Comparison of ENCODE assay signal across 24 cellular contexts in genomic region chr11:64110465-64111375, GRCh38. TPM values are rescaled to one million over a fixed set of nuclear protein-coding genes. Genes with fewer than 3 reads are reported as not detected.
DNase-seq lines count a peak whose midpoint lies in the region; ATAC-seq, FAIRE-seq and TF ChIP-seq lines count a peak whose summit lies in the region.
"Had no signal": no experiment of that assay in that cellular context is flagged by ENCODE, and none has a peak within 500 bp of the region (broad histone marks: within the 10 kb centered on the region; RNA-seq: fewer than 3 reads in every experiment).

No MANE protein-coding gene starts in this region.

- in situ Hi-C loops in IMR-90 (cut with MboI; ENCODE audit: low sequenced_read_pairs), result no loop called here

- H2BK5ac ChIP-seq in IMR-90 (ENCODE audit: low read depth, low read length, poor library complexity, severe bottlenecking) (no peak overlapping the region), neuronal stem cell (ENCODE audit: low read length) (no peak overlapping the region)

- H2BK15ac ChIP-seq in IMR-90 (ENCODE audit: low read depth, low read length) (no peak overlapping the region), neuronal stem cell (ENCODE audit: low read length) (no peak overlapping the region)

- H3K27ac Mint-ChIP-seq in GM23338, result no peak overlapping the region
- H3K27ac Mint-ChIP-seq: CD4-positive, alpha-beta T cell had no signal

- H2AK9ac ChIP-seq in IMR-90 (replicated peaks; ENCODE audit: low read depth, low read length, poor library complexity), result no peak overlapping the region

- peaks cover 2% of the 10 kb centered on the region; the same call in 1 of the 2 replicates for H3F3A ChIP-seq in GM23338 (replicated peaks; ENCODE audit: low read depth)

- H4K91ac ChIP-seq in IMR-90 (ENCODE audit: insufficient read depth, low read depth, low read length) (no peak overlapping the region; the same call in 1 of the 2 replicates), neuronal stem cell (ENCODE audit: low read depth, low read length, poor library complexity) (no peak overlapping the region)

- BruUV-seq in IMR-90 (replicated peaks; lab: Mats Ljungman, UMichigan), result no TSS peak

- no peaks in the 10 kb centered on the region for H3K36me3 ChIP-seq in GM23338 (ENCODE audit: insufficient read depth)
- H3K36me3 ChIP-seq in IMR-90 (ENCODE audit: control insufficient read depth, insufficient read depth, low read length), result no peaks in the 10 kb centered on the region
- H3K36me3 ChIP-seq in WERI-Rb-1, result no peaks in the 10 kb centered on the region; the same call in 1 of the 2 replicates
- H3K36me3 ChIP-seq in neuronal stem cell (replicated peaks in 1 of 2; ENCODE audit: control insufficient read depth in 2 of 2, insufficient read depth in 2 of 2, low read length in 2 of 2), result no peaks in the 10 kb centered on the region
- H3K36me3 ChIP-seq in pancreas, result no peaks in the 10 kb centered on the region
- H3K36me3 ChIP-seq in mucosa of descending colon (ENCODE audit: low read depth), result no peaks in the 10 kb centered on the region
- H3K36me3 ChIP-seq: MG63 had no signal

- no peaks in the 10 kb centered on the region for H3K9me2 ChIP-seq in GM23338 (ENCODE audit: insufficient read depth)

- no peaks in the 10 kb centered on the region for H3K79me1 ChIP-seq in IMR-90 (ENCODE audit: low read depth in 1 of 2, low read length in 2 of 2)
- no peaks in the 10 kb centered on the region for H3K79me1 ChIP-seq in neuronal stem cell (ENCODE audit: low read depth, low read length)

- TF ChIP-seq CTCF in GM23338 (conservative IDR thresholded peaks at IDR 0.05; ENCODE audit: low read depth in 2 of 2), result no peak
- no peak for TF ChIP-seq CTCF in IMR-90 (conservative IDR thresholded peaks at IDR 0.05; ENCODE audit: low read depth, low read length)
- TF ChIP-seq CTCF in WERI-Rb-1 (IDR thresholded peaks at IDR 0.05; ENCODE audit: low read depth, low read length), result no peak
- no peak for TF ChIP-seq CTCF in pancreas (IDR thresholded peaks at IDR 0.05)
- no peak for TF ChIP-seq CTCF in mucosa of descending colon (IDR thresholded peaks at IDR 0.05)

- TF ChIP-seq RAD21 in IMR-90 (IDR thresholded peaks at IDR 0.05; ENCODE audit: low read length), result no peak

- H2AFZ ChIP-seq in GM23338 (no peak overlapping the region), IMR-90 (replicated peaks; ENCODE audit: low read length, poor library complexity) (no peak overlapping the region), neuronal stem cell (ENCODE audit: low read length) (no peak overlapping the region)

- POLR2A ChIA-PET in IMR-90 (lab: Charles Lee; ENCODE audit: unreplicated experiment), result no interaction called here

- H3K18ac ChIP-seq in IMR-90 (ENCODE audit: low read depth, low read length) (no peak overlapping the region), neuronal stem cell (ENCODE audit: low read length) (peak overlapping the region; percentile 17)

- H2BK120ac ChIP-seq in IMR-90 (ENCODE audit: low read depth, low read length) (no peak overlapping the region), neuronal stem cell (ENCODE audit: low read depth, low read length) (peak overlapping the region; percentile 10)

- no peaks in the 10 kb centered on the region for H3K36me3 Mint-ChIP-seq in GM23338 (ENCODE audit: low read depth)

- no peak overlapping the region for H2BK20ac ChIP-seq in IMR-90 (ENCODE audit: low read depth, low read length)

- intact Hi-C loops in IMR-90 (cut with micrococcal nuclease) (no loop called here), pancreas (cut with DNase I) (no loop called here), mucosa of descending colon (cut with DNase I, micrococcal nuclease) (no loop called here)

- H3K4me2 ChIP-seq in GM23338 (no peak overlapping the region), IMR-90 (ENCODE audit: low read depth, low read length) (no peak overlapping the region), neuronal stem cell (ENCODE audit: insufficient read depth, low read length, poor library complexity, severe bottlenecking) (no peak overlapping the region)

- no peak for FAIRE-seq in pancreas (lab: Jason Lieb, UNC)
- FAIRE-seq: GM12891, RCC 7860 had no signal

- CTCF ChIA-PET in IMR-90 (lab: Yijun Ruan, JAX), result no interaction called here

- H3K79me2 ChIP-seq in GM23338 (replicated peaks; ENCODE audit: insufficient read depth), result no peaks in the 10 kb centered on the region

- DNase-seq in GM23338 (ENCODE audit: low spot score) (no peak), IMR-90 (no peak), WERI-Rb-1 (no peak), neuronal stem cell (ENCODE audit: low spot score) (no peak), H4 (ENCODE audit: low spot score) (no peak), pancreas (no peak), mucosa of descending colon (no peak)
- DNase-seq: Caco-2; CD4-positive, alpha-beta T cell; DMS 273 treated with DMSO at 0.1 percent for 48 hours; DND-41; GOT3; MG63; NCI-H1436; NCI-H187 treated with DMSO at 0.1 percent for 48 hours; NCI-H2107; NCI-H345; NCI-H524; SHP77 treated with DMSO at 0.1 percent for 48 hours; SW 1271 had no signal

- WGBS in IMR-90 (ENCODE audit: extremely low coverage in 2 of 2, insufficient read length in 1 of 2), 2 experiments, result 65% methylated on average over 7 of the region's 21 CpGs; no CpG with 5 or more reads in 1 of the 2 experiments
- WGBS in neuronal stem cell (ENCODE audit: extremely low coverage in 2 of 2, insufficient read length in 2 of 2, insufficient replicate concordance in 1 of 2), 2 donors, result no CpG with 5 or more reads among the region's 21 CpGs
- 83% methylated on average over 21 of the region's 21 CpGs for WGBS in pancreas, 2 donors

- no peak overlapping the region for H3K4me3 Mint-ChIP-seq in GM23338
- H3K4me3 Mint-ChIP-seq: CD4-positive, alpha-beta T cell had no signal

- H3K23ac ChIP-seq in IMR-90 (ENCODE audit: low read depth, low read length) (no peak overlapping the region), neuronal stem cell (ENCODE audit: low read depth, low read length, poor library complexity) (no peak overlapping the region)

- H2AK5ac ChIP-seq in IMR-90 (ENCODE audit: low read depth, low read length) (0 out of 2 replicates have a peak overlapping the region, but pooled peaks have one; percentile 12), neuronal stem cell (ENCODE audit: low read depth, low read length) (no peak overlapping the region)

- H4K8ac ChIP-seq in IMR-90 (ENCODE audit: low read depth in 2 of 2, low read length in 2 of 2) (no peak overlapping the region), neuronal stem cell (ENCODE audit: low read depth, low read length) (no peak overlapping the region)

- no peaks in the 10 kb centered on the region for H3K9me3 ChIP-seq in IMR-90 (ENCODE audit: control insufficient read depth, insufficient read depth, low read length)
- no peaks in the 10 kb centered on the region for H3K9me3 ChIP-seq in WERI-Rb-1 (ENCODE audit: severe bottlenecking)
- H3K9me3 ChIP-seq in neuronal stem cell (replicated peaks in 1 of 2; ENCODE audit: control insufficient read depth in 2 of 2, insufficient read depth in 1 of 2, low read depth in 1 of 2, low read length in 2 of 2), result peaks cover 0 to 7% of the 10 kb centered on the region in 2 donors
- no peaks in the 10 kb centered on the region for H3K9me3 ChIP-seq in pancreas
- H3K9me3 ChIP-seq in mucosa of descending colon, result no peaks in the 10 kb centered on the region
- H3K9me3 ChIP-seq: Caco-2, MG63 had no signal

- H3K4me1 ChIP-seq in GM23338 (ENCODE audit: insufficient read depth) (no peaks in the 10 kb centered on the region), IMR-90 (ENCODE audit: control insufficient read depth, insufficient read depth, low read length) (no peaks in the 10 kb centered on the region), neuronal stem cell (ENCODE audit: control insufficient read depth in 2 of 2, insufficient read depth in 1 of 2, low read depth in 1 of 2, low read length in 2 of 2) (peaks cover 12 to 18% of the 10 kb centered on the region in 2 donors), pancreas (no peaks in the 10 kb centered on the region), mucosa of descending colon (ENCODE audit: low read depth) (no peaks in the 10 kb centered on the region)
- H3K4me1 ChIP-seq: Caco-2 had no signal

- H3K14ac ChIP-seq in IMR-90 (replicated peaks; ENCODE audit: low read depth, low read length), result no peak overlapping the region
- no peak overlapping the region for H3K14ac ChIP-seq in neuronal stem cell (ENCODE audit: low read length)

- H3K27me3 Mint-ChIP-seq in GM23338 (ENCODE audit: insufficient read depth, low read depth, poor library complexity), result peaks cover 14% of the 10 kb centered on the region
- H3K27me3 Mint-ChIP-seq: CD4-positive, alpha-beta T cell had no signal

- dilution Hi-C loops in IMR-90 (cut with HindIII; ENCODE audit: low sequenced_read_pairs, unreplicated experiment), result no loop called here

- H3K56ac ChIP-seq in IMR-90 (ENCODE audit: extremely low read depth, insufficient read depth, low read length), result no peak overlapping the region

- H3K9me3 Mint-ChIP-seq in GM23338, result no peaks in the 10 kb centered on the region
- H3K9me3 Mint-ChIP-seq: CD4-positive, alpha-beta T cell had no signal

- H2BK12ac ChIP-seq in neuronal stem cell (ENCODE audit: low read length), result no peak overlapping the region

- H3K4ac ChIP-seq in IMR-90 (ENCODE audit: low read depth, low read length), result no peak overlapping the region; the same call in 1 of the 2 replicates
- H3K4ac ChIP-seq in neuronal stem cell (ENCODE audit: low read length), result no peak overlapping the region

- ATAC-seq in GM23338 (peak; percentile 58), IMR-90 (ENCODE audit: low read depth) (no peak), pancreas (no peak), mucosa of descending colon (no peak)
- ATAC-seq: HCT116 had no signal

- peaks cover 36% of the 10 kb centered on the region for H3K27me3 ChIP-seq in GM23338 (ENCODE audit: insufficient read depth)
- no peaks in the 10 kb centered on the region for H3K27me3 ChIP-seq in IMR-90 (ENCODE audit: control insufficient read depth, insufficient read depth, low read length)
- no peaks in the 10 kb centered on the region for H3K27me3 ChIP-seq in WERI-Rb-1 (ENCODE audit: insufficient read depth, low read depth, severe bottlenecking)
- H3K27me3 ChIP-seq in neuronal stem cell (ENCODE audit: control insufficient read depth in 3 of 3, insufficient read depth in 3 of 3, low read depth in 1 of 3, low read length in 3 of 3), result peaks cover 0 to 2% (median 0%) of the 10 kb centered on the region in 3 experiments
- H3K27me3 ChIP-seq in pancreas, result no peaks in the 10 kb centered on the region
- H3K27me3 ChIP-seq: MG63 had no signal

- H3K9ac ChIP-seq in IMR-90 (ENCODE audit: low read depth, low read length), result no peak overlapping the region
- H3K9ac ChIP-seq in neuronal stem cell (ENCODE audit: low read depth, low read length, poor library complexity), result no peak overlapping the region

- H3K4me3 ChIP-seq in GM23338 (no peak overlapping the region), IMR-90 (ENCODE audit: insufficient read depth, low read depth, low read length) (no peak overlapping the region), WERI-Rb-1 (ENCODE audit: low read depth, low read length) (no peak overlapping the region), neuronal stem cell (ENCODE audit: low read length in 2 of 2) (no peak overlapping the region), pancreas (no peak overlapping the region), mucosa of descending colon (no peak overlapping the region)
- H3K4me3 ChIP-seq: MG63, SK-N-MC had no signal

- peaks cover 9% of the 10 kb centered on the region for H4K20me1 ChIP-seq in GM23338 (replicated peaks; ENCODE audit: insufficient read depth)
- no peaks in the 10 kb centered on the region for H4K20me1 ChIP-seq in IMR-90 (ENCODE audit: insufficient read depth, low read length)

- TF ChIP-seq POLR2A in IMR-90 (IDR thresholded peaks at IDR 0.05; ENCODE audit: low read depth, low read length), result no peak

- H3K27ac ChIP-seq in GM23338 (ENCODE audit: low read depth), result no peak overlapping the region
- H3K27ac ChIP-seq in IMR-90 (ENCODE audit: insufficient read depth, low read length), result no peak overlapping the region
- peak overlapping the region; percentile 46; the same call in 1 of the 2 replicates for H3K27ac ChIP-seq in WERI-Rb-1
- H3K27ac ChIP-seq in neuronal stem cell (replicated peaks; ENCODE audit: low read length), result no peak overlapping the region
- H3K27ac ChIP-seq in pancreas, result no peak overlapping the region
- H3K27ac ChIP-seq: SK-N-MC had no signal

- no peaks in the 10 kb centered on the region; the same call in 2 of the 3 replicates for H3K4me1 Mint-ChIP-seq in GM23338

- no peak overlapping the region for H4K5ac ChIP-seq in IMR-90 (ENCODE audit: low read depth, low read length)

- H3K9me1 ChIP-seq in IMR-90 (ENCODE audit: insufficient read depth, low read length), result peaks cover 4% of the 10 kb centered on the region; the same call in 1 of the 2 replicates

RNA-seq across cellular contexts. Expression of gene MACROD1, which starts 55.2 kb away (rescaled TPM):
- total RNA-seq in GM23338 (2014; rRNA removed; shearing (Covaris generic)), result 22.2 and 33.0 TPM in 2 replicates
- polyA plus RNA-seq in GM23338 (2016; fragmentation: Nextera tagmentation; extraction: Ambion mirVana), result 51.3 and 51.6 TPM in 2 replicates
- total RNA-seq in IMR-90 (2012; rRNA removed), result 2.5 and 4.2 TPM in 2 replicates
- polyA plus RNA-seq in IMR-90 (2012; rRNA removed), result 9.3 and 10.9 TPM in 2 replicates
- polyA plus RNA-seq in IMR-90 (2012; cell fraction: cytosol; rRNA removed), result 8.0 and 18.4 TPM in 2 replicates
- 21.0 and 35.8 TPM in 2 replicates for polyA plus RNA-seq in IMR-90 (2012; cell fraction: nucleus; rRNA removed; ENCODE audit: low replicate concordance)
- 20.5 TPM for polyA plus RNA-seq in neuronal stem cell (2013, experiment 1 of 2)
- 20.6 TPM for polyA plus RNA-seq in neuronal stem cell (2013, experiment 2 of 2)
- 4.7 and 5.1 TPM in 2 replicates for total RNA-seq in H4 (2014; rRNA removed; shearing (Covaris generic))
- 10 to 100 TPM; 26.0 to 37.8 (median 30.3) TPM for total RNA-seq in pancreas
- 100 to 1,000 TPM in 1 of 2 donors, 10 to 100 TPM in 1; 85.1 to 126 TPM for polyA plus RNA-seq in pancreas
- 10 to 100 TPM; 26.7 to 38.7 (median 38.1) TPM for total RNA-seq in mucosa of descending colon
